Comparison of ENCODE assay signal across 16 cellular contexts in the genomic region with DNA sequence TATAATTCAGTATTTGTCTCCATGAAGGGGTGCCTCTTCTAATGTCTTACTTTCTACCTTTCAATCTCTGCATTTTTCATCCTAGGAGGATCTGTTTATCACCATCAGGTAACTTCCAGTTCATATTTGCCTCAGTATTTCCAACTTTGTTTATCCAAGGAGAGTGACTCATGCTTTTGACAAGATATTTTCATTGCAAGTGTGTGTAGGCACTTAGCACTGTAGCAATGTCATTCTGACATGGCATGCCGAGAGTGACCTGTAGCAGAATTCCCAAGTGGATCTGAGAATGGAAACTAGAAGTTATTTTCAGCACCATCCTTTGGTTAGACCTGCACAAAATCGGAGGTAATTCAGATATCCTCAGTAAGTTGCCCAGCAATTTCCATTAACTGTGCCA.
DNase-seq lines count a peak whose midpoint lies in the region; ATAC-seq and TF ChIP-seq lines count a peak whose summit lies in the region.
"Had no signal": no experiment of that assay in that cellular context is flagged by ENCODE, and none has a peak within 500 bp of the region (broad histone marks: within the 10 kb centered on the region; RNA-seq: fewer than 3 reads in every experiment).

No MANE protein-coding gene starts in this region.

- 52 to 56% methylated on average over 2 of the region's 2 CpGs for WGBS in gastroesophageal sphincter (ENCODE audit: low coverage in 1 of 2), 2 donors

- TF ChIP-seq EP300 in gastroesophageal sphincter (IDR thresholded peaks at IDR 0.05) = no peak

- no peak overlapping the region for H3K9ac ChIP-seq in MM.1S (ENCODE audit: low read length)

- DNase-seq in AG09309 (ENCODE audit: low read depth) = peak; percentile 29
- peak; percentile 56 for DNase-seq in HS-5 (ENCODE audit: low read depth)
- DNase-seq in astrocyte of the hippocampus (ENCODE audit: low read depth, low spot score) = peak; percentile 16
- peak; percentile 78 for DNase-seq in iris pigment epithelial cell (ENCODE audit: low read depth)
- no peak for DNase-seq in OCI-M1 (lab: John Stamatoyannopoulos, UW)
- no peak for DNase-seq in MM.1S
- DNase-seq: DMS79, gastrocnemius medialis, naive B cell, NCI-H1417 treated with DMSO at 0.1 percent for 48 hours, psoas muscle, T-helper 1 cell had no signal

- H3K79me2 ChIP-seq in MM.1S (ENCODE audit: low read length) = no peaks in the 10 kb centered on the region

- no peaks in the 10 kb centered on the region for H4K20me1 ChIP-seq in MM.1S (ENCODE audit: insufficient read depth, low read length)

- no peak overlapping the region for H3K27ac ChIP-seq in gastroesophageal sphincter
- no peak overlapping the region for H3K27ac ChIP-seq in MM.1S (ENCODE audit: low read length)
- H3K27ac ChIP-seq: gastrocnemius medialis, psoas muscle had no signal

- H3K4me3 ChIP-seq in AG09309 (ENCODE audit: control insufficient read depth, low read depth, low read length) = no peak overlapping the region
- no peak overlapping the region for H3K4me3 ChIP-seq in gastroesophageal sphincter
- H3K4me3 ChIP-seq in MM.1S (ENCODE audit: low read length) = no peak overlapping the region
- H3K4me3 ChIP-seq: gastrocnemius medialis, psoas muscle, thoracic aorta had no signal

- H3K4me2 ChIP-seq in MM.1S (ENCODE audit: low read depth, low read length) = no peak overlapping the region

- H3K36me3 ChIP-seq in gastroesophageal sphincter (no peaks in the 10 kb centered on the region), MM.1S (replicated peaks; ENCODE audit: insufficient read depth, low read length) (no peaks in the 10 kb centered on the region)
- H3K36me3 ChIP-seq: gastrocnemius medialis, thoracic aorta had no signal

- H3K27me3 ChIP-seq in gastroesophageal sphincter (no peaks in the 10 kb centered on the region), MM.1S (replicated peaks; ENCODE audit: insufficient read depth, low read length) (no peaks in the 10 kb centered on the region)
- H3K27me3 ChIP-seq: gastrocnemius medialis had no signal

- H3K9me2 ChIP-seq in MM.1S (replicated peaks; ENCODE audit: insufficient read depth, low read length) = no peaks in the 10 kb centered on the region

- no peak overlapping the region for H2AFZ ChIP-seq in MM.1S (ENCODE audit: low read length)

- no peaks in the 10 kb centered on the region for H3K9me3 ChIP-seq in gastroesophageal sphincter
- H3K9me3 ChIP-seq in MM.1S (replicated peaks; ENCODE audit: insufficient read depth, low read length) = no peaks in the 10 kb centered on the region
- H3K9me3 ChIP-seq: gastrocnemius medialis, psoas muscle, thoracic aorta had no signal

- no peak for TF ChIP-seq CTCF in AG09309 (IDR thresholded peaks at IDR 0.05; ENCODE audit: control insufficient read depth, insufficient read depth, low read depth, low read length, missing control alignments)
- no peak for TF ChIP-seq CTCF in gastroesophageal sphincter (IDR thresholded peaks at IDR 0.05)
- TF ChIP-seq CTCF in MM.1S (IDR thresholded peaks at IDR 0.05; ENCODE audit: low read length) = no peak

- ATAC-seq in gastroesophageal sphincter = no peak
- no peak for ATAC-seq in GM21390 (IDR thresholded peaks at IDR 0.05; ENCODE audit: unreplicated experiment)
- ATAC-seq: activated CD4-positive, CD25-positive, alpha-beta regulatory T cell treated with anti-CD3 and anti-CD28 coated beads, Interleukin-2, amount 50 U/mL, for 24 hours; gastrocnemius medialis had no signal

- H3K4me1 ChIP-seq in gastroesophageal sphincter (no peaks in the 10 kb centered on the region), MM.1S (ENCODE audit: low read length) (no peaks in the 10 kb centered on the region)
- H3K4me1 ChIP-seq: gastrocnemius medialis, psoas muscle had no signal

- H3F3A ChIP-seq in MM.1S (ENCODE audit: insufficient read depth, low read length) = no peaks in the 10 kb centered on the region

- no peak for TF ChIP-seq POLR2A in gastroesophageal sphincter (IDR thresholded peaks at IDR 0.05)

Comparison
In these comparisons a context has a peak if more than half of its experiments do, and no peak if none do; other contexts are left out.
1. DNase-seq: peak in AG09309 (single experiment), HS-5 (single experiment), astrocyte of the hippocampus (single experiment) and iris pigment epithelial cell (single experiment); none in OCI-M1 (single experiment) and MM.1S (single experiment).